Comparison of ENCODE assay signal across 2 cellular contexts in genomic region chr2:36596397-36596796, GRCh38.
TF ChIP-seq lines count a peak whose summit lies in the region.

No MANE protein-coding gene starts in this region.

TF ChIP-seq in HepG2, 621 proteins besides CTCF, POLR2A, EP300 and RAD21:
- no peak for TF ChIP-seq MIER2 (CRISPR knock-in tag; IDR thresholded peaks at IDR 0.05)
- no peak for TF ChIP-seq ZBTB7B (CRISPR knock-in tag; IDR thresholded peaks at IDR 0.05)
- TF ChIP-seq RBAK (CRISPR knock-in tag; IDR thresholded peaks at IDR 0.05) = no peak
- no peak for TF ChIP-seq ZNF124 (CRISPR knock-in tag; IDR thresholded peaks at IDR 0.05)
- TF ChIP-seq ZNF713 (CRISPR knock-in tag; IDR thresholded peaks at IDR 0.05) = no peak
- TF ChIP-seq ZNF773 (CRISPR knock-in tag; IDR thresholded peaks at IDR 0.05; ENCODE audit: borderline replicate concordance) = no peak
- no peak for TF ChIP-seq ATRX (CRISPR knock-in tag; IDR thresholded peaks at IDR 0.05; ENCODE audit: borderline replicate concordance)
- TF ChIP-seq ZNF562 (CRISPR knock-in tag; IDR thresholded peaks at IDR 0.05; ENCODE audit: borderline replicate concordance) = no peak
- TF ChIP-seq DBP (CRISPR knock-in tag; IDR thresholded peaks at IDR 0.05; ENCODE audit: not compliant biosample characterization) = no peak
- TF ChIP-seq ZNF224 (CRISPR knock-in tag; IDR thresholded peaks at IDR 0.05) = no peak
- no peak for TF ChIP-seq RXRB (CRISPR knock-in tag; IDR thresholded peaks at IDR 0.05; ENCODE audit: borderline replicate concordance)
- TF ChIP-seq PBX2 (CRISPR knock-in tag; IDR thresholded peaks at IDR 0.05) = no peak
- TF ChIP-seq REST (IDR thresholded peaks at IDR 0.05; ENCODE audit: borderline replicate concordance in 1 of 2, low read depth in 1 of 2, low read length in 2 of 2) = no peak
- TF ChIP-seq ZBTB20 (CRISPR knock-in tag; IDR thresholded peaks at IDR 0.05; ENCODE audit: borderline replicate concordance, low read depth) = no peak
- TF ChIP-seq SP1 (IDR thresholded peaks at IDR 0.05) = no peak
- TF ChIP-seq SP1 (CRISPR knock-in tag; IDR thresholded peaks at IDR 0.05) = no peak
- TF ChIP-seq AKNA (CRISPR knock-in tag; IDR thresholded peaks at IDR 0.05; ENCODE audit: borderline replicate concordance) = no peak
- TF ChIP-seq ZNF841 (CRISPR knock-in tag; IDR thresholded peaks at IDR 0.05; ENCODE audit: borderline replicate concordance) = no peak
- no peak for TF ChIP-seq IRF2 (CRISPR knock-in tag; IDR thresholded peaks at IDR 0.05)
- TF ChIP-seq ADNP (CRISPR knock-in tag; IDR thresholded peaks at IDR 0.05) = no peak
TF ChIP-seq in HepG2: peak in this region for 0.

TF ChIP-seq in K562, 482 proteins besides CTCF, POLR2A, EP300 and RAD21:
- TF ChIP-seq ZNF77 (CRISPR knock-in tag; IDR thresholded peaks at IDR 0.05) = no peak
